ENCODE assay signal across 1 cellular context in the genomic region with DNA sequence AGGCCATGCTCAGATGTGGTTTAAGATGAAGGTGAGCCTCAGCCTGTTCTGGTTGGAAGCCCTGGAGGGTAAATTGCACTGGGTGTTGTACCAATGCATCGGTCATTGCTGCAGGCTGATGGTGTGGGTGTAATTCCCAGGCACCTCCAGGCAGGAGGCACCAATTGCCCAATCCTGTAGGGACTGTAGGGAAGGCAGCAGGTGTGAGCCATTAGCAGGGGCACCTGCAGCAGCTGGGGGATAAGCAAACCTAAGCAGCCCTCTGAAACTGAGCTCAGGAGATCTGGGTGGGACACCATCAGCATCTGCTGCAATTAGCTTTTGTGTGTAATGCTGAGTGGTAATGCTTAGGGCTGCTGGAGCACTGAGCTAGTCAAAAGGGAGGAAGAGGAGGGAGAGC.
TF ChIP-seq lines count a peak whose summit lies in the region.

No MANE protein-coding gene starts in this region.

TF ChIP-seq in HCT116, 20 proteins besides CTCF, POLR2A, EP300 and RAD21 (continued from another document):
- TF ChIP-seq, protein P1, sequence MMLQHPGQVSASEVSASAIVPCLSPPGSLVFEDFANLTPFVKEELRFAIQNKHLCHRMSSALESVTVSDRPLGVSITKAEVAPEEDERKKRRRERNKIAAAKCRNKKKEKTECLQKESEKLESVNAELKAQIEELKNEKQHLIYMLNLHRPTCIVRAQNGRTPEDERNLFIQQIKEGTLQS (IDR thresholded peaks at IDR 0.05), result no peak
- TF ChIP-seq SIN3A (IDR thresholded peaks at IDR 0.05; ENCODE audit: low read depth), result no peak
- TF ChIP-seq POLR2AphosphoS5 (IDR thresholded peaks at IDR 0.05; ENCODE audit: low read depth, low read length), result no peak
- no peak for TF ChIP-seq SP1 (IDR thresholded peaks at IDR 0.05; ENCODE audit: low read depth)
- no peak for TF ChIP-seq EGR1 (IDR thresholded peaks at IDR 0.05; ENCODE audit: low read depth)
- no peak for TF ChIP-seq JUND (IDR thresholded peaks at IDR 0.05)
- no peak for TF ChIP-seq EZH2 (IDR thresholded peaks at IDR 0.05)
- TF ChIP-seq, protein P2, sequence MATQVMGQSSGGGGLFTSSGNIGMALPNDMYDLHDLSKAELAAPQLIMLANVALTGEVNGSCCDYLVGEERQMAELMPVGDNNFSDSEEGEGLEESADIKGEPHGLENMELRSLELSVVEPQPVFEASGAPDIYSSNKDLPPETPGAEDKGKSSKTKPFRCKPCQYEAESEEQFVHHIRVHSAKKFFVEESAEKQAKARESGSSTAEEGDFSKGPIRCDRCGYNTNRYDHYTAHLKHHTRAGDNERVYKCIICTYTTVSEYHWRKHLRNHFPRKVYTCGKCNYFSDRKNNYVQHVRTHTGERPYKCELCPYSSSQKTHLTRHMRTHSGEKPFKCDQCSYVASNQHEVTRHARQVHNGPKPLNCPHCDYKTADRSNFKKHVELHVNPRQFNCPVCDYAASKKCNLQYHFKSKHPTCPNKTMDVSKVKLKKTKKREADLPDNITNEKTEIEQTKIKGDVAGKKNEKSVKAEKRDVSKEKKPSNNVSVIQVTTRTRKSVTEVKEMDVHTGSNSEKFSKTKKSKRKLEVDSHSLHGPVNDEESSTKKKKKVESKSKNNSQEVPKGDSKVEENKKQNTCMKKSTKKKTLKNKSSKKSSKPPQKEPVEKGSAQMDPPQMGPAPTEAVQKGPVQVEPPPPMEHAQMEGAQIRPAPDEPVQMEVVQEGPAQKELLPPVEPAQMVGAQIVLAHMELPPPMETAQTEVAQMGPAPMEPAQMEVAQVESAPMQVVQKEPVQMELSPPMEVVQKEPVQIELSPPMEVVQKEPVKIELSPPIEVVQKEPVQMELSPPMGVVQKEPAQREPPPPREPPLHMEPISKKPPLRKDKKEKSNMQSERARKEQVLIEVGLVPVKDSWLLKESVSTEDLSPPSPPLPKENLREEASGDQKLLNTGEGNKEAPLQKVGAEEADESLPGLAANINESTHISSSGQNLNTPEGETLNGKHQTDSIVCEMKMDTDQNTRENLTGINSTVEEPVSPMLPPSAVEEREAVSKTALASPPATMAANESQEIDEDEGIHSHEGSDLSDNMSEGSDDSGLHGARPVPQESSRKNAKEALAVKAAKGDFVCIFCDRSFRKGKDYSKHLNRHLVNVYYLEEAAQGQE (IDR thresholded peaks at IDR 0.05; ENCODE audit: low read depth), result no peak
- no peak for TF ChIP-seq TCF7L2 (IDR thresholded peaks at IDR 0.05; ENCODE audit: borderline replicate concordance, extremely low read depth, insufficient read depth, insufficient read length)
- no peak for TF ChIP-seq ZNF274 (IDR thresholded peaks at IDR 0.05; ENCODE audit: low read depth, low read length)
- TF ChIP-seq CBX3 (IDR thresholded peaks at IDR 0.05; ENCODE audit: low read depth), result no peak
- no peak for TF ChIP-seq CEBPB (IDR thresholded peaks at IDR 0.05; ENCODE audit: low read depth)
- no peak for TF ChIP-seq ELF1 (IDR thresholded peaks at IDR 0.05; ENCODE audit: borderline replicate concordance, low read depth)
